Comparison of ENCODE assay signal across 21 cellular contexts in genomic region chr18:33128581-33128980, GRCh38.
DNase-seq lines count a peak whose midpoint lies in the region; ATAC-seq and TF ChIP-seq lines count a peak whose summit lies in the region.
"Had no signal": no experiment of that assay in that cellular context is flagged by ENCODE, and none has a peak within 500 bp of the region (broad histone marks: within the 10 kb centered on the region; RNA-seq: fewer than 3 reads in every experiment).

No MANE protein-coding gene starts in this region.

- DNase-seq in NCI-H748 (lab: John Stamatoyannopoulos, UW; ENCODE audit: unreplicated experiment) (peak; percentile 9), NCI-H748 treated with DMSO at 0.1 percent for 48 hours (lab: John Stamatoyannopoulos, UW) (no peak), Panc1 (ENCODE audit: low read depth, low spot score) (peak; percentile 32), epithelial cell of esophagus (ENCODE audit: low read depth) (peak; percentile 47), spleen (no peak), DMS79 (lab: John Stamatoyannopoulos, UW) (no peak), esophagus muscularis mucosa (ENCODE audit: extremely low spot score) (no peak)
- DNase-seq: C1 segment of cervical spinal cord, DMS 273 treated with DMSO at 0.1 percent for 48 hours, GOT3, HFFc6, MM.1S, NCI-H1105 treated with DMSO at 0.1 percent for 48 hours, NCI-H2029 treated with DMSO at 0.1 percent for 48 hours, NCI-H2227 treated with DMSO at 0.1 percent for 48 hours, NCI-H526, Peyer's patch, SHP77 had no signal

- no peak for TF ChIP-seq POLR2A in spleen (IDR thresholded peaks at IDR 0.05)
- TF ChIP-seq POLR2A in esophagus muscularis mucosa (IDR thresholded peaks at IDR 0.05; ENCODE audit: low read depth) = no peak

- in situ Hi-C loops in Panc1 (cut with HindIII; ENCODE audit: low pct_unique_long_range_greater_than_20kb, low sequenced_read_pairs) = no loop called here

- H3K36me3 ChIP-seq in Panc1 (ENCODE audit: control insufficient read depth, insufficient read depth, low read length) (no peaks in the 10 kb centered on the region), spleen (no peaks in the 10 kb centered on the region), esophagus muscularis mucosa (no peaks in the 10 kb centered on the region)
- H3K36me3 ChIP-seq: Peyer's patch had no signal

- POLR2A ChIA-PET in Panc1 (lab: Charles Lee) = no interaction called here

- no peak for TF ChIP-seq EP300 in esophagus muscularis mucosa (IDR thresholded peaks at IDR 0.05)

- no TSS peak for BruUV-seq in Panc1 (replicated peaks; lab: Mats Ljungman, UMichigan)

- H3K4me3 ChIP-seq in Panc1 (ENCODE audit: low read depth in 2 of 2, low read length in 2 of 2) (no peak overlapping the region), epithelial cell of esophagus (ENCODE audit: low read length) (no peak overlapping the region), spleen (no peak overlapping the region), esophagus muscularis mucosa (no peak overlapping the region)
- H3K4me3 ChIP-seq: Peyer's patch had no signal

- no peak for TF ChIP-seq CTCF in Panc1 (IDR thresholded peaks at IDR 0.05)
- no peak for TF ChIP-seq CTCF in epithelial cell of esophagus (IDR thresholded peaks at IDR 0.05; ENCODE audit: insufficient read depth, low read depth, low read length, missing control alignments)
- no peak for TF ChIP-seq CTCF in spleen (IDR thresholded peaks at IDR 0.05 in 8 of 11, conservative IDR thresholded peaks at IDR 0.05 in 3 of 11)
- no peak for TF ChIP-seq CTCF in esophagus muscularis mucosa (IDR thresholded peaks at IDR 0.05)

- peaks cover 5% of the 10 kb centered on the region; the same call in 1 of the 2 replicates for H3K4me1 ChIP-seq in Panc1 (ENCODE audit: control insufficient read depth, insufficient read depth, low read length)
- peaks cover 0 to 9% (median 0%) of the 10 kb centered on the region in 6 donors for H3K4me1 ChIP-seq in spleen
- H3K4me1 ChIP-seq in esophagus muscularis mucosa = no peaks in the 10 kb centered on the region
- H3K4me1 ChIP-seq: Peyer's patch had no signal

- H3K27me3 ChIP-seq in Panc1 (ENCODE audit: control insufficient read depth, insufficient read depth, low read length) = no peaks in the 10 kb centered on the region
- H3K27me3 ChIP-seq in spleen (replicated peaks in 1 of 7) = no peaks in the 10 kb centered on the region
- H3K27me3 ChIP-seq in esophagus muscularis mucosa = no peaks in the 10 kb centered on the region
- H3K27me3 ChIP-seq: Peyer's patch had no signal

- CTCF ChIA-PET in Panc1 (lab: Charles Lee) = no interaction called here

- 62 to 79% (median 74%) methylated on average over 4 of the region's 4 CpGs for WGBS in spleen, 5 donors
- 73% methylated on average over 4 of the region's 4 CpGs for WGBS in esophagus muscularis mucosa

- intact Hi-C loops in Panc1 (cut with micrococcal nuclease; ENCODE audit: unreplicated experiment) = no loop called here
- intact Hi-C loops in spleen (cut with DNase I; ENCODE audit: low total_unique reads) = no loop called here
- intact Hi-C loops in esophagus muscularis mucosa (cut with DNase I) = no loop called here

- no peaks in the 10 kb centered on the region; the same call in 1 of the 2 replicates for H3K9me3 ChIP-seq in Panc1 (ENCODE audit: control insufficient read depth, insufficient read depth, low read depth, low read length)
- no peaks in the 10 kb centered on the region for H3K9me3 ChIP-seq in spleen
- H3K9me3 ChIP-seq in esophagus muscularis mucosa = no peaks in the 10 kb centered on the region
- H3K9me3 ChIP-seq: Peyer's patch had no signal

- ATAC-seq in Panc1 (peak; percentile 63; the same call in 1 of the 2 replicates), HG03159 (IDR thresholded peaks at IDR 0.05; ENCODE audit: unreplicated experiment) (no peak)
- ATAC-seq: SK-N-SH treated with all-trans-retinoic acid at 6 μM for 48 hours had no signal

- H3K27ac ChIP-seq in Panc1 (ENCODE audit: low read length) (peak overlapping the region; percentile 39; the same call in 1 of the 2 replicates), spleen (peak overlapping the region in 6 of 8 donors; percentile 1 to 82 (median 74)), esophagus muscularis mucosa (replicated peaks in 1 of 4) (no peak overlapping the region)
- H3K27ac ChIP-seq: KMS-11, Peyer's patch had no signal

Comparison
In these comparisons a context has a peak if more than half of its experiments do, and no peak if none do; other contexts are left out.
1. DNase-seq: peak in NCI-H748 (single experiment), Panc1 (single experiment) and epithelial cell of esophagus (single experiment); none in NCI-H748 treated with DMSO at 0.1 percent for 48 hours (single experiment), spleen (single experiment), DMS79 (single experiment) and esophagus muscularis mucosa (single experiment).
2. H3K27ac ChIP-seq: peak in Panc1 (single experiment) and spleen (6 of 8); none in esophagus muscularis mucosa (0 of 4).